ENCODE assay signal across 23 cellular contexts in the genomic region with DNA sequence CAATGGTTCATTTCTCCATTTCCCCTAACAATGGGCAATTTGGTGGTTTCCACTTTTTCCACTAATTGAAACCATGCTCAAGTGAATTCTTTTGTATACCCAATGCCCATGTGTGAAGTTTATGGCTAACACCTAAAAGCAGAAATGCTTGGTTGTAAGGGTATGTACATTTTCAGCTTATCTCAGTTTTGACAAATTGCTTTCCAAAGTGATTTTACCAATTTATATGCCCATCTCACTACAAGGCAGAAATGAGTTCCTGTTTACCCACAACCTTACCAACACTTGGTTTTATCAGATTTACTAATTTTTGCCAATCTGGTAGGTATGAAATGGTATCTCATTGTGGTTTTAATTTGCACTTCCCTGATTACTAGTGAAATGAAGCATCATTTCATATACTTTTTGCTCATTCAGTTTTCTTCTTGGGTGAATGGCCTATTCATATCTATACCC. TPM values are rescaled to one million over a fixed set of nuclear protein-coding genes. Genes with fewer than 3 reads are reported as not detected.
DNase-seq lines count a peak whose midpoint lies in the region; ATAC-seq and TF ChIP-seq lines count a peak whose summit lies in the region.
"Had no signal": no experiment of that assay in that cellular context is flagged by ENCODE, and none has a peak within 500 bp of the region (broad histone marks: within the 10 kb centered on the region; RNA-seq: fewer than 3 reads in every experiment).

No MANE protein-coding gene starts in this region.

- no peak overlapping the region for H3K23ac ChIP-seq in trophoblast cell (ENCODE audit: low read length)

- intact Hi-C loops in left lung (cut with DNase I): no loop called here

- no peak overlapping the region for H3K4me2 ChIP-seq in trophoblast cell (ENCODE audit: low read length)
- H3K4me2 ChIP-seq: BLaER1 had no signal

- no peaks in the 10 kb centered on the region for H3K27me3 ChIP-seq in left lung
- H3K27me3 ChIP-seq in trophoblast cell (ENCODE audit: insufficient read depth, low read length): no peaks in the 10 kb centered on the region
- H3K27me3 ChIP-seq: MG63 had no signal

- H3K27ac Mint-ChIP-seq in activated T-cell treated with anti-CD3 and anti-CD28 coated beads, Interleukin-2, amount 50 U/mL, for 72 hours: peak overlapping the region; percentile 42
- no peak overlapping the region for H3K27ac Mint-ChIP-seq in stimulated activated naive CD8-positive, alpha-beta T cell treated with anti-CD3 and anti-CD28 coated beads, Interleukin-15, amount 100 ng/mL, for 72 hours

- H3K27ac ChIP-seq in left lung (no peak overlapping the region), trophoblast cell (ENCODE audit: low read depth, low read length) (no peak overlapping the region)
- H3K27ac ChIP-seq: BLaER1, GM23248, RWPE1 had no signal

- peak; percentile 85 to 86 for ATAC-seq in activated T-cell treated with anti-CD3 and anti-CD28 coated beads, Interleukin-2, amount 50 U/mL, for 72 hours (replicated peaks in 1 of 2)
- ATAC-seq in stimulated activated naive CD8-positive, alpha-beta T cell treated with anti-CD3 and anti-CD28 coated beads, Interleukin-15, amount 100 ng/mL, for 72 hours: peak; percentile 90
- ATAC-seq in left lung (no peak), HG03521 (IDR thresholded peaks at IDR 0.05; ENCODE audit: unreplicated experiment) (no peak)
- ATAC-seq: PC-3 had no signal

- H3K4me3 Mint-ChIP-seq in activated T-cell treated with anti-CD3 and anti-CD28 coated beads, Interleukin-2, amount 50 U/mL, for 72 hours: peak overlapping the region in 1 of 2 donors; percentile 36
- H3K4me3 Mint-ChIP-seq in stimulated activated naive CD8-positive, alpha-beta T cell treated with anti-CD3 and anti-CD28 coated beads, Interleukin-15, amount 100 ng/mL, for 72 hours: no peak overlapping the region

- H3K4me3 ChIP-seq in left lung (no peak overlapping the region), trophoblast cell (ENCODE audit: low read depth, low read length) (no peak overlapping the region)
- H3K4me3 ChIP-seq: BLaER1, GM23248, MG63 had no signal

- H3K9ac ChIP-seq in trophoblast cell (ENCODE audit: low read length): no peak overlapping the region
- H3K9ac ChIP-seq: BLaER1, GM23248 had no signal

- H3K36me3 ChIP-seq in left lung (no peaks in the 10 kb centered on the region), trophoblast cell (ENCODE audit: control insufficient read depth in 1 of 2, insufficient read depth in 2 of 2, low read length in 2 of 2) (no peaks in the 10 kb centered on the region)
- H3K36me3 ChIP-seq: BLaER1, MG63 had no signal

- no peak overlapping the region for H3K14ac ChIP-seq in trophoblast cell (ENCODE audit: low read length)

- H2AK5ac ChIP-seq in trophoblast cell (ENCODE audit: low read length): no peak overlapping the region

- no peak overlapping the region for H4K91ac ChIP-seq in trophoblast cell (ENCODE audit: low read depth, low read length)

- DNase-seq in activated T-cell treated with anti-CD3 and anti-CD28 coated beads, Interleukin-2, amount 50 U/mL, for 72 hours: no peak
- DNase-seq in activated T-cell treated with anti-CD3 and anti-CD28 coated beads for 4 hours: no peak
- DNase-seq in MV-4-11 (lab: John Stamatoyannopoulos, UW): peak; percentile 15
- DNase-seq in foreskin melanocyte: peak; percentile 9
- DNase-seq in stimulated activated naive CD8-positive, alpha-beta T cell treated with anti-CD3 and anti-CD28 coated beads, Interleukin-15, amount 100 ng/mL, for 72 hours: no peak
- no peak for DNase-seq in left lung
- DNase-seq in trophoblast cell: no peak
- DNase-seq: CD8-positive, alpha-beta memory T cell; GM23248; HCEC 1CT; Kasumi-1; MG63; NCI-H1092; NCI-H1436 treated with DMSO at 0.1 percent for 48 hours; NCI-H2029; NCI-H345; NCI-H526; PC-3; SIG-M5 had no signal

- no peak overlapping the region for H2AFZ ChIP-seq in trophoblast cell (ENCODE audit: insufficient read depth, low read length, poor library complexity)
- H2AFZ ChIP-seq: GM23248 had no signal

- no peak overlapping the region for H4K8ac ChIP-seq in trophoblast cell (ENCODE audit: low read depth, low read length)

- no peak overlapping the region for H4K12ac ChIP-seq in trophoblast cell (ENCODE audit: low read depth, low read length)

- H3K4me1 ChIP-seq in left lung (peaks cover 0 to 10% of the 10 kb centered on the region in 2 donors), trophoblast cell (ENCODE audit: control insufficient read depth in 1 of 2, insufficient read depth in 2 of 2, low read length in 2 of 2) (no peaks in the 10 kb centered on the region)

- no peaks in the 10 kb centered on the region for H3K9me3 Mint-ChIP-seq in activated T-cell treated with anti-CD3 and anti-CD28 coated beads, Interleukin-2, amount 50 U/mL, for 72 hours
- H3K9me3 Mint-ChIP-seq in stimulated activated naive CD8-positive, alpha-beta T cell treated with anti-CD3 and anti-CD28 coated beads, Interleukin-15, amount 100 ng/mL, for 72 hours: no peaks in the 10 kb centered on the region
- H3K9me3 Mint-ChIP-seq: CD8-positive, alpha-beta memory T cell had no signal

- no peaks in the 10 kb centered on the region for H3K79me1 ChIP-seq in trophoblast cell (ENCODE audit: low read length)

- no peaks in the 10 kb centered on the region for H3K79me2 ChIP-seq in trophoblast cell (ENCODE audit: control insufficient read depth, insufficient read depth, low read length, poor library complexity)

- H2BK12ac ChIP-seq in trophoblast cell (ENCODE audit: low read length): no peak overlapping the region

- no peak overlapping the region for H3K4ac ChIP-seq in trophoblast cell (ENCODE audit: low read depth, low read length)

- peaks cover 0 to 2% of the 10 kb centered on the region in 2 donors for H3K36me3 Mint-ChIP-seq in activated T-cell treated with anti-CD3 and anti-CD28 coated beads, Interleukin-2, amount 50 U/mL, for 72 hours (ENCODE audit: insufficient read depth in 2 of 2)

- no peak overlapping the region for H2BK5ac ChIP-seq in trophoblast cell (ENCODE audit: low read depth, low read length, poor library complexity)

- peaks cover 30% of the 10 kb centered on the region for H3K4me1 Mint-ChIP-seq in activated T-cell treated with anti-CD3 and anti-CD28 coated beads, Interleukin-2, amount 50 U/mL, for 72 hours (ENCODE audit: low read depth)
- H3K4me1 Mint-ChIP-seq in stimulated activated naive CD8-positive, alpha-beta T cell treated with anti-CD3 and anti-CD28 coated beads, Interleukin-15, amount 100 ng/mL, for 72 hours: peaks cover 36% of the 10 kb centered on the region

- H3K18ac ChIP-seq in trophoblast cell (ENCODE audit: low read length): no peak overlapping the region

- peaks cover 5% of the 10 kb centered on the region for H3K27me3 Mint-ChIP-seq in activated T-cell treated with anti-CD3 and anti-CD28 coated beads, Interleukin-2, amount 50 U/mL, for 72 hours (ENCODE audit: low read depth)
- H3K27me3 Mint-ChIP-seq in stimulated activated naive CD8-positive, alpha-beta T cell treated with anti-CD3 and anti-CD28 coated beads, Interleukin-15, amount 100 ng/mL, for 72 hours: no peaks in the 10 kb centered on the region

- no peak for TF ChIP-seq CTCF in left lung (IDR thresholded peaks at IDR 0.05)

- no peak overlapping the region for H2BK120ac ChIP-seq in trophoblast cell (ENCODE audit: insufficient read depth, low read length, poor library complexity)

- H3K9me3 ChIP-seq in left lung (no peaks in the 10 kb centered on the region), trophoblast cell (ENCODE audit: insufficient read depth, low read depth, low read length) (no peaks in the 10 kb centered on the region)
- H3K9me3 ChIP-seq: BLaER1, MG63 had no signal

RNA-seq across cellular contexts. Expression of a gene that starts 14.8 kb away (rescaled TPM):
- total RNA-seq in activated T-cell treated with anti-CD3 and anti-CD28 coated beads, Interleukin-2, amount 50 U/mL, for 72 hours: under 1 TPM; 0.51 to 0.58 TPM
- 10 to 100 TPM; 18.7 to 20.6 TPM for total RNA-seq in left lung
- polyA plus RNA-seq in trophoblast cell (2013): not detected in 2 replicates
- total RNA-seq: A673, GM23248, PC-3 had no signal

RNA-seq across cellular contexts. Expression of a gene that starts 20.4 kb away (rescaled TPM):
- under 1 TPM in 1 of 2 donors, not detected in 1; 0.19 TPM for total RNA-seq in activated T-cell treated with anti-CD3 and anti-CD28 coated beads, Interleukin-2, amount 50 U/mL, for 72 hours
- total RNA-seq in left lung: under 1 TPM; 0.17 to 0.37 TPM
- polyA plus RNA-seq in trophoblast cell (2013): not detected in 2 replicates
- total RNA-seq: A673, GM23248, PC-3 had no signal

Comparison
In these comparisons a context has a peak if more than half of its experiments do, and no peak if none do; other contexts are left out.
1. ATAC-seq: peak in activated T-cell treated with anti-CD3 and anti-CD28 coated beads, Interleukin-2, amount 50 U/mL, for 72 hours (2 of 2) and stimulated activated naive CD8-positive, alpha-beta T cell treated with anti-CD3 and anti-CD28 coated beads, Interleukin-15, amount 100 ng/mL, for 72 hours (single experiment); none in left lung (single experiment) and HG03521 (single experiment).
2. DNase-seq: peak in MV-4-11 (single experiment) and foreskin melanocyte (single experiment); none in activated T-cell treated with anti-CD3 and anti-CD28 coated beads, Interleukin-2, amount 50 U/mL, for 72 hours (0 of 2), activated T-cell treated with anti-CD3 and anti-CD28 coated beads for 4 hours (single experiment), stimulated activated naive CD8-positive, alpha-beta T cell treated with anti-CD3 and anti-CD28 coated beads, Interleukin-15, amount 100 ng/mL, for 72 hours (0 of 2), left lung (0 of 2) and trophoblast cell (0 of 2).
3. RNA of a gene that starts 14.8 kb away (total RNA-seq): 18.7 to 20.6 TPM in left lung; 0.51 to 0.58 TPM in activated T-cell treated with anti-CD3 and anti-CD28 coated beads, Interleukin-2, amount 50 U/mL, for 72 hours; every median in the first group is over 10 times any median in the second.